1 cellular context compared by ENCODE assay signal in genomic region chr1:214386333-214386732, GRCh38.
TF ChIP-seq lines count a peak whose summit lies in the region.

No MANE protein-coding gene starts in this region.

TF ChIP-seq in SK-N-SH treated with all-trans-retinoic acid at 6 μM for 48 hours, 23 proteins besides CTCF, POLR2A, EP300 and RAD21:
- TF ChIP-seq TSHZ2 (CRISPR knock-in tag; IDR thresholded peaks at IDR 0.05) (no peak), ZFP30 (CRISPR knock-in tag; IDR thresholded peaks at IDR 0.05) (no peak), ISL1 (CRISPR knock-in tag; IDR thresholded peaks at IDR 0.05) (no peak), CREB5 (CRISPR knock-in tag; IDR thresholded peaks at IDR 0.05; ENCODE audit: low read depth) (no peak), ZNF565 (CRISPR knock-in tag; conservative IDR thresholded peaks at IDR 0.05; ENCODE audit: low read depth) (no peak), TCF4 (CRISPR knock-in tag; IDR thresholded peaks at IDR 0.05; ENCODE audit: borderline replicate concordance) (no peak), GLIS3 (CRISPR knock-in tag; IDR thresholded peaks at IDR 0.05) (no peak), PATZ1 (CRISPR knock-in tag; IDR thresholded peaks at IDR 0.05; ENCODE audit: borderline replicate concordance) (no peak), ZNF70 (CRISPR knock-in tag; IDR thresholded peaks at IDR 0.05) (no peak), PPARA (CRISPR knock-in tag; IDR thresholded peaks at IDR 0.05; ENCODE audit: borderline replicate concordance) (no peak), ZFP3 (CRISPR knock-in tag; IDR thresholded peaks at IDR 0.05) (no peak), BACH2 (CRISPR knock-in tag; IDR thresholded peaks at IDR 0.05; ENCODE audit: borderline replicate concordance) (no peak)
